Comparison of ENCODE assay signal across 11 cellular contexts in the genomic region with DNA sequence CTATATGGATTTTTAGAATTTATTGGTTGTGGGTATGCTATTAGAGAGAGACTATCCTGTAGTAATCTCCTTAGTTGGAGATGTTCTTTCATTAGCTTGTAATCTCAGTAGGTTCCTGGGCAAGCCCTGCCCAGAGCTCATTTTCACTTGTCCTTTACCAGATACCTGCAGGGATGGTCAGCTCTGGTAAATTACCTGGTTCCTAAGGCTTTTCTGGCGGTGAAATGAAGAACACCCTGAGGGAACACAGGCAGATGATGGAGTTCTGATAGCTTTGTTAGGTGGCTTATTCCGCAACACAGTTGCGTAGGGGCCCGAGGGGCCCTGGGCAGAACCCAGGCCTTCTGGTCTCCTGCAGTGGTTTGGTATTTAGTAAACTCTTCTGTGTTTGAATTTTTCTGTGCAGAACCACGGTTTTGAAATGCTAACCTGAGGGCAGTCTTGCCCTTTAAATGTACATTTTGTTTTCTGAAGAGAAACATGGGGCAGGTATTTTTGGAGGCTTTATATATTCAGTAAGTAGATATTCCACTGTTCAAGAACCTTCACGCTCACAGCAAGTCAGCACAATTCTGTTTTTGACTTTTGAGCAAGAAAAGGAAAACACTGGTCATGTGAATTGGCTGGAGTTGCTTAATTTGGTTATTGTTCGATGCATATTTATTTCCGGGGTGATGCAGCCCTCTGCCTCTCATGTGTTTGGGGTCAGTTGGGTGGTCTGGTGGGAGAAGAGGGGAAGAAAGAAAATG. TPM values are rescaled to one million over a fixed set of nuclear protein-coding genes. Genes with fewer than 3 reads are reported as not detected.
A peak's percentile ranks its signal among the peaks of the same experiment; 100 is the strongest.
DNase-seq lines count a peak whose midpoint lies in the region; ATAC-seq and TF ChIP-seq lines count a peak whose summit lies in the region.
"Had no signal": no experiment of that assay in that cellular context is flagged by ENCODE, and none has a peak within 500 bp of the region (broad histone marks: within the 10 kb centered on the region; RNA-seq: fewer than 3 reads in every experiment).

No MANE protein-coding gene starts in this region.

- no peak for DNase-seq in SJCRH30
- DNase-seq in heart right ventricle: no peak
- DNase-seq in stimulated activated naive CD8-positive, alpha-beta T cell treated with anti-CD3 and anti-CD28 coated beads, Interleukin-15, amount 100 ng/mL, for 72 hours: no peak
- no peak for DNase-seq in NCI-H2029 treated with DMSO at 0.1 percent for 48 hours (lab: John Stamatoyannopoulos, UW)
- DNase-seq in DMS53 treated with DMSO at 0.1 percent for 48 hours (lab: John Stamatoyannopoulos, UW; ENCODE audit: unreplicated experiment): no peak
- no peak for DNase-seq in activated CD4-positive, alpha-beta memory T cell treated with anti-CD3 and anti-CD28 coated beads for 36 hours
- DNase-seq: cortex of kidney had no signal

- peak overlapping the region in 1 of 2 donors; percentile 12 for H3K4me3 Mint-ChIP-seq in stimulated activated naive CD8-positive, alpha-beta T cell treated with anti-CD3 and anti-CD28 coated beads, Interleukin-15, amount 100 ng/mL, for 72 hours
- H3K4me3 Mint-ChIP-seq in activated CD4-positive, alpha-beta memory T cell treated with anti-CD3 and anti-CD28 coated beads for 36 hours: no peak overlapping the region

- H3K36me3 ChIP-seq in SJCRH30 (peaks cover 3% of the 10 kb centered on the region; the same call in 1 of the 2 replicates), heart right ventricle (peaks cover 0 to 64% (median 0%) of the 10 kb centered on the region in 9 donors)

- peak; percentile 46 for ATAC-seq in GM21723 (IDR thresholded peaks at IDR 0.05; ENCODE audit: unreplicated experiment)
- ATAC-seq in heart right ventricle: peak in 6 of 8 donors; percentile 42 to 55 (median 51)
- peak; percentile 37 for ATAC-seq in stimulated activated naive CD8-positive, alpha-beta T cell treated with anti-CD3 and anti-CD28 coated beads, Interleukin-15, amount 100 ng/mL, for 72 hours
- ATAC-seq in HG03159 (IDR thresholded peaks at IDR 0.05; ENCODE audit: unreplicated experiment): no peak
- ATAC-seq: K562 had no signal

- intact Hi-C loops in heart right ventricle (cut with DNase I): no loop called here
- intact Hi-C loops in activated CD4-positive, alpha-beta memory T cell treated with anti-CD3 and anti-CD28 coated beads for 36 hours (cut with micrococcal nuclease): no loop called here

- H3K27me3 Mint-ChIP-seq in stimulated activated naive CD8-positive, alpha-beta T cell treated with anti-CD3 and anti-CD28 coated beads, Interleukin-15, amount 100 ng/mL, for 72 hours: peaks cover 58% of the 10 kb centered on the region
- H3K27me3 Mint-ChIP-seq in activated CD4-positive, alpha-beta memory T cell treated with anti-CD3 and anti-CD28 coated beads for 36 hours: peaks cover 10% of the 10 kb centered on the region

- H3K4me3 ChIP-seq in SJCRH30 (no peak overlapping the region), heart right ventricle (peak overlapping the region in 6 of 10 donors; percentile 1 to 31 (median 20))
- H3K4me3 ChIP-seq: K562 had no signal

- CTCF ChIA-PET in activated CD4-positive, alpha-beta memory T cell treated with anti-CD3 and anti-CD28 coated beads for 36 hours (lab: Charles Lee): interaction anchor here (1.0 kb wide), 1 partner anchor 119 kb away, joined by 3 read pairs; no protein-coding TSS in a partner anchor

- no peaks in the 10 kb centered on the region for H3K9me3 Mint-ChIP-seq in stimulated activated naive CD8-positive, alpha-beta T cell treated with anti-CD3 and anti-CD28 coated beads, Interleukin-15, amount 100 ng/mL, for 72 hours
- no peaks in the 10 kb centered on the region for H3K9me3 Mint-ChIP-seq in activated CD4-positive, alpha-beta memory T cell treated with anti-CD3 and anti-CD28 coated beads for 36 hours

- peak overlapping the region; percentile 21; the same call in 1 of the 2 replicates for H3K27ac ChIP-seq in SJCRH30
- H3K27ac ChIP-seq in heart right ventricle: peak overlapping the region; percentile 48 to 93 (median 76)
- H3K27ac ChIP-seq: VCaP had no signal

- H3K27me3 ChIP-seq in SJCRH30: no peaks in the 10 kb centered on the region
- no peaks in the 10 kb centered on the region for H3K27me3 ChIP-seq in heart right ventricle

- H3K9me3 ChIP-seq in SJCRH30 (replicated peaks): no peaks in the 10 kb centered on the region
- no peaks in the 10 kb centered on the region for H3K9me3 ChIP-seq in heart right ventricle

- H3K4me1 Mint-ChIP-seq in stimulated activated naive CD8-positive, alpha-beta T cell treated with anti-CD3 and anti-CD28 coated beads, Interleukin-15, amount 100 ng/mL, for 72 hours: peaks cover 16% of the 10 kb centered on the region
- H3K4me1 Mint-ChIP-seq in activated CD4-positive, alpha-beta memory T cell treated with anti-CD3 and anti-CD28 coated beads for 36 hours (ENCODE audit: low read depth): peaks cover 9% of the 10 kb centered on the region

- TF ChIP-seq CTCF in heart right ventricle (IDR thresholded peaks at IDR 0.05): no peak

- H3K4me1 ChIP-seq in SJCRH30 (peaks cover 11% of the 10 kb centered on the region), heart right ventricle (peaks cover 3 to 61% (median 43%) of the 10 kb centered on the region in 9 donors)

- 56 to 68% methylated on average over 8 of the region's 8 CpGs for WGBS in heart right ventricle, 2 donors

- H3K27ac Mint-ChIP-seq in stimulated activated naive CD8-positive, alpha-beta T cell treated with anti-CD3 and anti-CD28 coated beads, Interleukin-15, amount 100 ng/mL, for 72 hours: peak overlapping the region in 1 of 2 donors; percentile 76
- H3K27ac Mint-ChIP-seq in activated CD4-positive, alpha-beta memory T cell treated with anti-CD3 and anti-CD28 coated beads for 36 hours: no peak overlapping the region

- no peaks in the 10 kb centered on the region for H3K36me3 Mint-ChIP-seq in activated CD4-positive, alpha-beta memory T cell treated with anti-CD3 and anti-CD28 coated beads for 36 hours

- POLR2A ChIA-PET in activated CD4-positive, alpha-beta memory T cell treated with anti-CD3 and anti-CD28 coated beads for 36 hours (lab: Charles Lee): no interaction called here

RNA-seq across cellular contexts. Expression of a gene that starts 22.4 kb away (rescaled TPM):
- total RNA-seq in SJCRH30 (2014; rRNA removed; shearing (Covaris generic)): 26.2 and 27.7 TPM in 2 replicates
- 10 to 100 TPM; 53.4 to 71.4 (median 66.8) TPM for total RNA-seq in heart right ventricle
- 10 to 100 TPM; 13.8 to 26.0 TPM for polyA plus RNA-seq in heart right ventricle
- 1 to 10 TPM; 5.5 to 5.7 TPM for total RNA-seq in activated CD4-positive, alpha-beta memory T cell treated with anti-CD3 and anti-CD28 coated beads for 36 hours
- polyA plus RNA-seq: K562 had no signal
